Comparison of ENCODE assay signal across 9 cellular contexts in genomic region chr5:111224561-111224989, GRCh38. TPM values are rescaled to one million over a fixed set of nuclear protein-coding genes. Genes with fewer than 3 reads are reported as not detected.
DNase-seq lines count a peak whose midpoint lies in the region; ATAC-seq and TF ChIP-seq lines count a peak whose summit lies in the region.
"Had no signal": no experiment of that assay in that cellular context is flagged by ENCODE, and none has a peak within 500 bp of the region (broad histone marks: within the 10 kb centered on the region; RNA-seq: fewer than 3 reads in every experiment).

No MANE protein-coding gene starts in this region.

- no peak for DNase-seq in AG04450 (ENCODE audit: low read depth, low spot score)
- DNase-seq in activated CD4-positive, alpha-beta T cell treated with anti-CD3 and anti-CD28 coated beads, Interleukin-2, amount 10 ng/mL, durations not matched to agents 24 days and 14 days, result no peak
- DNase-seq in hepatocyte (ENCODE audit: low spot score), result no peak
- DNase-seq in stimulated activated CD4-positive, alpha-beta T cell treated with anti-CD3 and anti-CD28 coated beads, Interleukin-1b, Interleukin-23, amount 100 ng/mL, for 48 hours, result peak; percentile 44
- no peak for DNase-seq in LoVo (ENCODE audit: low spot score)
- DNase-seq in middle frontal gyrus (ENCODE audit: extremely low spot score, low spot score), result no peak

- ATAC-seq in GM18873 (IDR thresholded peaks at IDR 0.05; ENCODE audit: low FRiP score, unreplicated experiment) (peak; percentile 18), HG03060 (IDR thresholded peaks at IDR 0.05; ENCODE audit: low read depth, unreplicated experiment) (peak; percentile 6)

- H3K27me3 Mint-ChIP-seq in activated CD4-positive, alpha-beta T cell treated with anti-CD3 and anti-CD28 coated beads, Interleukin-2, amount 10 ng/mL, durations not matched to agents 24 days and 14 days, result no peaks in the 10 kb centered on the region

- CTCF ChIA-PET in AG04450 (lab: Charles Lee), result no interaction called here

- H3K27me3 ChIP-seq in AG04450 (ENCODE audit: control insufficient read depth, insufficient read depth, low read length), result no peaks in the 10 kb centered on the region
- H3K27me3 ChIP-seq in hepatocyte, result peaks cover 46% of the 10 kb centered on the region

- peaks cover 41% of the 10 kb centered on the region for H3K4me1 Mint-ChIP-seq in activated CD4-positive, alpha-beta T cell treated with anti-CD3 and anti-CD28 coated beads, Interleukin-2, amount 10 ng/mL, durations not matched to agents 24 days and 14 days

- H3K4me1 ChIP-seq in hepatocyte (ENCODE audit: insufficient read depth), result no peaks in the 10 kb centered on the region

- no peaks in the 10 kb centered on the region for H4K20me1 ChIP-seq in hepatocyte (ENCODE audit: insufficient read depth, poor library complexity, severe bottlenecking)

- peak overlapping the region; percentile 97 for H3K4me3 Mint-ChIP-seq in activated CD4-positive, alpha-beta T cell treated with anti-CD3 and anti-CD28 coated beads, Interleukin-2, amount 10 ng/mL, durations not matched to agents 24 days and 14 days

- peaks cover 15% of the 10 kb centered on the region for H3K36me3 Mint-ChIP-seq in activated CD4-positive, alpha-beta T cell treated with anti-CD3 and anti-CD28 coated beads, Interleukin-2, amount 10 ng/mL, durations not matched to agents 24 days and 14 days (ENCODE audit: low read depth)

- H3K9me3 ChIP-seq in AG04450 (ENCODE audit: control insufficient read depth, insufficient read depth, low read length) (no peaks in the 10 kb centered on the region), hepatocyte (ENCODE audit: low read depth) (no peaks in the 10 kb centered on the region)
- H3K9me3 ChIP-seq: neutrophil had no signal

- POLR2A ChIA-PET in AG04450 (lab: Yijun Ruan, JAX), result no interaction called here

- intact Hi-C loops in activated CD4-positive, alpha-beta T cell treated with anti-CD3 and anti-CD28 coated beads, Interleukin-2, amount 10 ng/mL, durations not matched to agents 24 days and 14 days (cut with micrococcal nuclease), result loop anchor here (1.0 to 10.0 kb wide), 3 partner anchors 54 to 1140 kb away; no protein-coding TSS in a partner anchor

- H3K27ac ChIP-seq in AG04450 (ENCODE audit: low read depth, low read length) (no peak overlapping the region), hepatocyte (no peak overlapping the region)
- H3K27ac ChIP-seq: neutrophil had no signal

- WGBS in hepatocyte (ENCODE audit: low lambda C conversion rate, missing lambda C conversion rate), result 3% methylated on average over 31 of the region's 31 CpGs

- peak overlapping the region; percentile 95 for H3K27ac Mint-ChIP-seq in activated CD4-positive, alpha-beta T cell treated with anti-CD3 and anti-CD28 coated beads, Interleukin-2, amount 10 ng/mL, durations not matched to agents 24 days and 14 days

- H3K9me2 ChIP-seq in hepatocyte (replicated peaks; ENCODE audit: insufficient read depth), result no peaks in the 10 kb centered on the region

- H3K79me2 ChIP-seq in hepatocyte, result no peaks in the 10 kb centered on the region

- H3K4me3 ChIP-seq in AG04450 (ENCODE audit: low read depth, low read length) (peak overlapping the region; percentile 70), hepatocyte (peak overlapping the region; percentile 78)

- H3K36me3 ChIP-seq in hepatocyte (replicated peaks; ENCODE audit: insufficient read depth, low read depth), result no peaks in the 10 kb centered on the region
- H3K36me3 ChIP-seq: neutrophil had no signal

- peak overlapping the region; percentile 93 for H3K4me2 ChIP-seq in hepatocyte

- H3K9me3 Mint-ChIP-seq in activated CD4-positive, alpha-beta T cell treated with anti-CD3 and anti-CD28 coated beads, Interleukin-2, amount 10 ng/mL, durations not matched to agents 24 days and 14 days, result no peaks in the 10 kb centered on the region

- TF ChIP-seq CTCF in AG04450 (IDR thresholded peaks at IDR 0.05; ENCODE audit: low read depth, low read length), result no peak
- no peak for TF ChIP-seq CTCF in hepatocyte (IDR thresholded peaks at IDR 0.05; ENCODE audit: poor library complexity)

- H2AFZ ChIP-seq in hepatocyte, result peak overlapping the region; percentile 94

RNA-seq across cellular contexts. Expression of gene CAMK4, which starts 0.4 kb away (rescaled TPM):
- polyA plus RNA-seq in AG04450 (2011; rRNA removed), result 2.4 and 3.2 TPM in 2 replicates
- 3.8 and 4.3 TPM in 2 replicates for polyA minus RNA-seq in AG04450 (2011; rRNA and poly(A)+ RNA removed)
- 47.7 and 49.5 TPM in 2 replicates for total RNA-seq in activated CD4-positive, alpha-beta T cell treated with anti-CD3 and anti-CD28 coated beads, Interleukin-2, amount 10 ng/mL, durations not matched to agents 24 days and 14 days
- 1.6 and 3.4 TPM in 2 replicates for total RNA-seq in hepatocyte
- 0.64 and 1.0 TPM in 2 replicates for polyA plus RNA-seq in hepatocyte

Comparison
In these comparisons a context has a peak if more than half of its experiments do, and no peak if none do; other contexts are left out.
1. RNA of gene CAMK4, which starts 0.4 kb away (total RNA-seq): 47.7 to 49.5 TPM in activated CD4-positive, alpha-beta T cell treated with anti-CD3 and anti-CD28 coated beads, Interleukin-2, amount 10 ng/mL, durations not matched to agents 24 days and 14 days; 1.6 to 3.4 TPM in hepatocyte; every median in the first group is over 10 times any median in the second.